Comparison of ENCODE assay signal across 19 cellular contexts in genomic region chr10:25076501-25077197, GRCh38.
A peak's percentile ranks its signal among the peaks of the same experiment; 100 is the strongest.
DNase-seq lines count a peak whose midpoint lies in the region; ATAC-seq, FAIRE-seq and TF ChIP-seq lines count a peak whose summit lies in the region.
"Had no signal": no experiment of that assay in that cellular context is flagged by ENCODE, and none has a peak within 500 bp of the region (broad histone marks: within the 10 kb centered on the region; RNA-seq: fewer than 3 reads in every experiment).

No MANE protein-coding gene starts in this region.

- no peak overlapping the region for H2AK5ac ChIP-seq in trophoblast cell (ENCODE audit: low read length)

- no peak overlapping the region for H3K18ac ChIP-seq in trophoblast cell (ENCODE audit: low read length)

- H3K79me2 ChIP-seq in HepG2 (ENCODE audit: insufficient read depth, low read length) (no peaks in the 10 kb centered on the region), K562 (ENCODE audit: control insufficient read depth, insufficient read depth, low read length) (no peaks in the 10 kb centered on the region), smooth muscle cell (ENCODE audit: low read depth) (no peaks in the 10 kb centered on the region), trophoblast cell (ENCODE audit: control insufficient read depth, insufficient read depth, low read length, poor library complexity) (no peaks in the 10 kb centered on the region)

- POLR2A ChIA-PET in HepG2 (lab: Yijun Ruan, JAX), result interaction anchor here (1.2 to 2.1 kb wide), 3 partner anchors 11 to 353 kb away, joined by 3 to 12 read pairs (median 3); partner anchors contain the start of genes ARHGAP21, ENKUR and THNSL1
- POLR2A ChIA-PET in K562 (lab: Yijun Ruan, JAX), result interaction anchor here (0.5 to 0.7 kb wide), 2 partner anchors 14 to 123 kb away, joined by 3 to 4 read pairs; no protein-coding TSS in a partner anchor

- no peaks in the 10 kb centered on the region for H3K9me1 ChIP-seq in K562 (ENCODE audit: control insufficient read depth, insufficient read depth, low read length)

- H2BK5ac ChIP-seq in trophoblast cell (ENCODE audit: low read depth, low read length, poor library complexity), result no peak overlapping the region

- CTCF ChIA-PET in HepG2 (lab: Yijun Ruan, JAX; ENCODE audit: low intra/inter-chr PET ratio, low total read pairs), result no interaction called here
- CTCF ChIA-PET in K562 (lab: Yijun Ruan, JAX; ENCODE audit: low intra/inter-chr PET ratio), result no interaction called here

- H3K4me1 ChIP-seq in HepG2 (ENCODE audit: insufficient read depth, low read length) (peaks cover 51% of the 10 kb centered on the region), right lobe of liver (peaks cover 0 to 35% (median 2%) of the 10 kb centered on the region in 4 donors), K562 (replicated peaks in 1 of 2; ENCODE audit: control insufficient read depth in 2 of 2, insufficient read depth in 2 of 2, low read length in 2 of 2) (peaks cover 0 to 14% of the 10 kb centered on the region in 2 experiments; a peak in 2 of 5 replicates), smooth muscle cell (ENCODE audit: low read depth) (no peaks in the 10 kb centered on the region), trophoblast cell (ENCODE audit: control insufficient read depth in 1 of 2, insufficient read depth in 2 of 2, low read length in 2 of 2) (no peaks in the 10 kb centered on the region)

- H3F3A ChIP-seq in smooth muscle cell (ENCODE audit: low read depth), result no peaks in the 10 kb centered on the region

- TF ChIP-seq POLR2A in HepG2 (IDR thresholded peaks at IDR 0.05; ENCODE audit: insufficient read depth in 1 of 2, low read depth in 2 of 2, low read length in 2 of 2) (no peak), right lobe of liver (IDR thresholded peaks at IDR 0.05) (no peak), K562 (conservative IDR thresholded peaks at IDR 0.05) (no peak)

- H3K4ac ChIP-seq in trophoblast cell (ENCODE audit: low read depth, low read length), result no peak overlapping the region

- no peak overlapping the region for H2BK120ac ChIP-seq in trophoblast cell (ENCODE audit: insufficient read depth, low read length, poor library complexity)

- H4K20me1 ChIP-seq in HepG2 (ENCODE audit: insufficient read depth, low read length), result no peaks in the 10 kb centered on the region
- no peaks in the 10 kb centered on the region for H4K20me1 ChIP-seq in K562 (replicated peaks; ENCODE audit: control insufficient read depth, insufficient read depth, low read length)
- H4K20me1 ChIP-seq in smooth muscle cell (ENCODE audit: low read depth), result no peaks in the 10 kb centered on the region

- H3K27me3 ChIP-seq in HepG2 (ENCODE audit: control insufficient read depth in 1 of 2, insufficient read depth in 2 of 2, low read length in 2 of 2) (no peaks in the 10 kb centered on the region), right lobe of liver (no peaks in the 10 kb centered on the region), K562 (ENCODE audit: control insufficient read depth in 2 of 2, insufficient read depth in 2 of 2, low read length in 2 of 2) (no peaks in the 10 kb centered on the region), smooth muscle cell (ENCODE audit: low read depth) (no peaks in the 10 kb centered on the region), trophoblast cell (ENCODE audit: insufficient read depth, low read length) (no peaks in the 10 kb centered on the region)

- H3K27ac ChIP-seq in HepG2 (ENCODE audit: extremely low read length, insufficient read depth, low read length) (no peak overlapping the region), right lobe of liver (no peak overlapping the region), K562 (ENCODE audit: extremely low read depth, low read depth, low read length) (peak overlapping the region; percentile 42; the same call in 1 of the 3 replicates), smooth muscle cell (ENCODE audit: low read depth) (peak overlapping the region; percentile 39), trophoblast cell (ENCODE audit: low read depth, low read length) (no peak overlapping the region)

- no peak for TF ChIP-seq EP300 in HepG2 (IDR thresholded peaks at IDR 0.05; ENCODE audit: low read depth in 2 of 2, low read length in 2 of 2)
- TF ChIP-seq EP300 in HepG2 (CRISPR knock-in tag; IDR thresholded peaks at IDR 0.05; ENCODE audit: borderline replicate concordance), result no peak
- TF ChIP-seq EP300 in K562 (IDR thresholded peaks at IDR 0.05; ENCODE audit: low read length), result no peak

- FAIRE-seq in HepG2 (lab: Jason Lieb, UNC) (no peak), RCC 7860 (lab: Jason Lieb, UNC) (peak; percentile 83), K562 (lab: Jason Lieb, UNC) (peak; percentile 11)
- FAIRE-seq: D721Med, H54 had no signal

- H3K4me3 ChIP-seq in HepG2 (replicated peaks in 1 of 3; ENCODE audit: insufficient read depth in 1 of 3, low read depth in 2 of 3, low read length in 3 of 3), result no peak overlapping the region
- no peak overlapping the region for H3K4me3 ChIP-seq in right lobe of liver
- H3K4me3 ChIP-seq in K562, result no peak overlapping the region
- no peak overlapping the region for H3K4me3 ChIP-seq in smooth muscle cell
- H3K4me3 ChIP-seq in trophoblast cell (ENCODE audit: low read depth, low read length), result no peak overlapping the region

- 90% methylated on average over 9 of the region's 9 CpGs for WGBS in HepG2 (ENCODE audit: low lambda C conversion rate)
- 66% methylated on average over 9 of the region's 9 CpGs for WGBS in right lobe of liver (ENCODE audit: insufficient coverage, low coverage, low lambda C conversion rate, missing lambda C conversion rate)
- 11% methylated on average over 9 of the region's 9 CpGs for WGBS in K562 (ENCODE audit: insufficient coverage, low coverage, missing lambda C conversion rate)
- WGBS in smooth muscle cell (ENCODE audit: low lambda C conversion rate), result 59% methylated on average over 9 of the region's 9 CpGs
- 100% methylated on average over 1 of the region's 9 CpGs for WGBS in trophoblast cell (ENCODE audit: extremely low coverage, insufficient coverage, insufficient read length)

- ATAC-seq in HepG2, result no peak
- ATAC-seq in right lobe of liver, result no peak
- peak; percentile 31; the same call in 1 of the 3 replicates for ATAC-seq in K562
- ATAC-seq: Panc1 had no signal

- no peak overlapping the region for H4K91ac ChIP-seq in trophoblast cell (ENCODE audit: low read depth, low read length)

- H3K14ac ChIP-seq in trophoblast cell (ENCODE audit: low read length), result no peak overlapping the region

- no peaks in the 10 kb centered on the region for H3K36me3 ChIP-seq in HepG2 (replicated peaks in 1 of 2; ENCODE audit: control insufficient read depth in 1 of 2, insufficient read depth in 2 of 2, low read length in 2 of 2)
- H3K36me3 ChIP-seq in right lobe of liver, result no peaks in the 10 kb centered on the region
- no peaks in the 10 kb centered on the region for H3K36me3 ChIP-seq in K562 (ENCODE audit: control insufficient read depth, insufficient read depth, low read length)
- no peaks in the 10 kb centered on the region for H3K36me3 ChIP-seq in smooth muscle cell (ENCODE audit: low read depth)
- H3K36me3 ChIP-seq in trophoblast cell (ENCODE audit: control insufficient read depth in 1 of 2, insufficient read depth in 2 of 2, low read length in 2 of 2), result no peaks in the 10 kb centered on the region

- no peak for TF ChIP-seq CTCF in HepG2 (CRISPR knock-in tag; IDR thresholded peaks at IDR 0.05)
- no peak for TF ChIP-seq CTCF in right lobe of liver (IDR thresholded peaks at IDR 0.05)
- TF ChIP-seq CTCF in K562 (IDR thresholded peaks at IDR 0.05 in 2 of 3, conservative IDR thresholded peaks at IDR 0.05 in 1 of 3; ENCODE audit: insufficient read depth in 2 of 3, low read depth in 1 of 3, low read length in 3 of 3), result no peak
- no peak for TF ChIP-seq CTCF in smooth muscle cell (IDR thresholded peaks at IDR 0.05; ENCODE audit: borderline replicate concordance, insufficient read depth, poor library complexity, severe bottlenecking)

- BruUV-seq in HepG2 (replicated peaks; lab: Mats Ljungman, UMichigan), result no TSS peak
- no TSS peak for BruUV-seq in K562 (replicated peaks; lab: Mats Ljungman, UMichigan)

- in situ Hi-C loops in HepG2 (cut with HindIII; ENCODE audit: extremely low pct_ligation_motif_present, low pct_unique_long_range_greater_than_20kb), result no loop called here
- in situ Hi-C loops in K562 (cut with MboI), result no loop called here

- H3K4me2 ChIP-seq in HepG2 (ENCODE audit: low read depth, low read length), result no peak overlapping the region
- H3K4me2 ChIP-seq in K562 (ENCODE audit: insufficient read depth, low read length), result peak overlapping the region; percentile 34
- peak overlapping the region; percentile 68 for H3K4me2 ChIP-seq in smooth muscle cell
- no peak overlapping the region for H3K4me2 ChIP-seq in trophoblast cell (ENCODE audit: low read length)

- H2BK12ac ChIP-seq in trophoblast cell (ENCODE audit: low read length), result no peak overlapping the region

- H3K23ac ChIP-seq in trophoblast cell (ENCODE audit: low read length), result no peak overlapping the region

- H3K9ac ChIP-seq in HepG2 (ENCODE audit: insufficient read depth, low read depth, low read length), result no peak overlapping the region
- H3K9ac ChIP-seq in K562 (ENCODE audit: insufficient read depth in 1 of 2, low read depth in 2 of 2, low read length in 2 of 2), result peak overlapping the region in 1 of 2 experiments; percentile 19; a peak in 1 of 4 replicates
- no peak overlapping the region for H3K9ac ChIP-seq in smooth muscle cell (ENCODE audit: low read depth)
- H3K9ac ChIP-seq in trophoblast cell (ENCODE audit: low read length), result no peak overlapping the region

- H3K9me3 ChIP-seq in HepG2 (ENCODE audit: low read length) (no peaks in the 10 kb centered on the region), right lobe of liver (no peaks in the 10 kb centered on the region), K562 (replicated peaks; ENCODE audit: control insufficient read depth, insufficient read depth, low read depth, low read length) (no peaks in the 10 kb centered on the region), smooth muscle cell (replicated peaks; ENCODE audit: low read depth) (no peaks in the 10 kb centered on the region), trophoblast cell (ENCODE audit: insufficient read depth, low read depth, low read length) (no peaks in the 10 kb centered on the region)

- DNase-seq in HepG2 (ENCODE audit: low spot score), result no peak
- DNase-seq in right lobe of liver, result no peak
- peak; percentile 58 for DNase-seq in RCC 7860 (ENCODE audit: low spot score)
- DNase-seq in K562 (ENCODE audit: extremely low read depth in 1 of 4, low spot score in 3 of 4), result peak in 2 of 4 experiments; percentile 30 to 52
- DNase-seq in smooth muscle cell (lab: John Stamatoyannopoulos, UW; ENCODE audit: unreplicated experiment), result no peak
- DNase-seq in COR-L47 (lab: John Stamatoyannopoulos, UW), result no peak
- no peak for DNase-seq in GF-D8 (lab: John Stamatoyannopoulos, UW)
- no peak for DNase-seq in trophoblast cell
- DNase-seq: AML-193, DND-41, Karpas-422, MM.1S, NCI-H1436, NCI-H2107, NCI-H774, SHP77 treated with DMSO at 0.1 percent for 48 hours had no signal

- TF ChIP-seq RAD21 in HepG2 (CRISPR knock-in tag; IDR thresholded peaks at IDR 0.05), result no peak
- TF ChIP-seq RAD21 in K562 (CRISPR knock-in tag; conservative IDR thresholded peaks at IDR 0.05 in 1 of 2, IDR thresholded peaks at IDR 0.05 in 1 of 2), result 0 out of 4 replicates have a peak, but pooled peaks of 1 of the 2 experiments have one; percentile 11

- H3K79me1 ChIP-seq in trophoblast cell (ENCODE audit: low read length), result no peaks in the 10 kb centered on the region

- peak overlapping the region; percentile 10 for H2AFZ ChIP-seq in HepG2 (ENCODE audit: low read length)
- peak overlapping the region; percentile 82 for H2AFZ ChIP-seq in K562 (ENCODE audit: low read depth, low read length)
- no peak overlapping the region for H2AFZ ChIP-seq in smooth muscle cell (ENCODE audit: low read depth)
- H2AFZ ChIP-seq in trophoblast cell (ENCODE audit: insufficient read depth, low read length, poor library complexity), result no peak overlapping the region

- H4K12ac ChIP-seq in trophoblast cell (ENCODE audit: low read depth, low read length), result no peak overlapping the region

- intact Hi-C loops in HepG2 (cut with micrococcal nuclease; ENCODE audit: unreplicated experiment) (no loop called here), right lobe of liver (cut with DNase I) (no loop called here), K562 (cut with micrococcal nuclease) (loop anchor here (1.0 kb wide), 2 partner anchors 28 to 433 kb away; no protein-coding TSS in a partner anchor)

- H4K8ac ChIP-seq in trophoblast cell (ENCODE audit: low read depth, low read length), result no peak overlapping the region

Comparison
In these comparisons a context has a peak if more than half of its experiments do, and no peak if none do; other contexts are left out.
1. H2AFZ ChIP-seq: peak in HepG2 (single experiment) and K562 (single experiment); none in smooth muscle cell (single experiment) and trophoblast cell (single experiment).
2. H3K27ac ChIP-seq: peak in K562 (single experiment) and smooth muscle cell (single experiment); none in HepG2 (single experiment), right lobe of liver (0 of 3) and trophoblast cell (single experiment).
3. H3K4me2 ChIP-seq: peak in K562 (single experiment) and smooth muscle cell (single experiment); none in HepG2 (single experiment) and trophoblast cell (single experiment).
4. Of the 241 proteins assayed by ChIP-seq in both HepG2 and K562: peak only in HepG2: none; only in K562: DPF2, FOSL1, MAFG, SMARCE1 and SOX6; in both: none; in neither: 233; mixed calls (peak in some experiments, not most) for 3.